In the genomic region with DNA sequence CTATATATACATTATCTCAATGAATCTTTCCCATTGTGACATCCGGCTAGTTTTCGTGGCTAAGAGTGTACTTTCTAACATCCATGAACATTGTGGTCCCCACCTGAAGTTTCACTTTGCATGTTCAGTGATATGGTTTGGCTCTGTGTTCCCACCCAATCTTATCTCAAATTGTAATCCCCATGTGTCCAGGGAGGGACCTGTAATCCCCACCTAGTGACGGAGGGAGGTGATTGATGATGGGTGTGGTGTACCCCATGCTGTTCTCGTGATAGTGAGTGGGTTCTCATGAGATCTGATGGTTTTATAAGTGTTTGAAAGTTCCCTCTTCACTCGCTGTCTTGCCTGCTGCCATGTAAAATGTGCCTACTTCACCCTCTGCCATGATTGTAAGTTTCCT, we compare ENCODE assay signal across 35 cellular contexts. TPM values are rescaled to one million over a fixed set of nuclear protein-coding genes. Genes with fewer than 3 reads are reported as not detected.
"Had no signal": no experiment of that assay in that cellular context is flagged by ENCODE, and none has a peak within 500 bp of the region (broad histone marks: within the 10 kb centered on the region; RNA-seq: fewer than 3 reads in every experiment).

No MANE protein-coding gene starts in this region.

- H3K36me3 ChIP-seq: brain microvascular endothelial cell had no signal

- H3K4me3 Mint-ChIP-seq: activated B cell treated with CpG ODN at 0.5 μM for 24 hours; activated CD4-positive, alpha-beta memory T cell treated with anti-CD3 and anti-CD28 coated beads for 36 hours; activated CD4-positive, alpha-beta T cell treated with anti-CD3 and anti-CD28 coated beads, Interleukin-2, amount 10 ng/mL, durations not matched to agents 24 days and 14 days; activated CD8-positive, alpha-beta T cell treated with anti-CD3 and anti-CD28 coated beads for 36 hours; activated naive CD4-positive, alpha-beta T cell treated with anti-CD3 and anti-CD28 coated beads for 36 hours; activated naive CD8-positive, alpha-beta T cell treated with anti-CD3 and anti-CD28 coated beads for 36 hours; activated T-cell treated with anti-CD3 and anti-CD28 coated beads, Interleukin-2, amount 50 U/mL, for 4 hours; activated T-cell treated with anti-CD3 and anti-CD28 coated beads, Interleukin-2, amount 50 U/mL, for 72 hours; activated T-helper 1 cell treated with anti-CD3 and anti-CD28 coated beads, Interleukin-12 subunit alpha, Interleukin-12 subunit beta, Interleukin-2, Interleukin-4 antibody, amounts not matched to agents 30 ng/mL and 10 ng/mL and 1 ng/mL, durations not matched to agents 14 hours and 24 hours and 36 hours; activated T-helper 17 cell treated with anti-CD3 and anti-CD28 coated beads, Interleukin-2, amount 50 U/mL, for 72 hours; T-helper 1 cell treated with Interleukin-12 subunit alpha and Interleukin-12 subunit beta and Interleukin-4 antibody, amounts not matched to agents 30 μg/mL and 1 μg/mL, for 36 hours; T-helper 2 cell treated with Interferon-gamma antibody and Interleukin-4, amounts not matched to agents 5 μg/mL and 100 μg/mL, for 36 hours had no signal

- H3K9me3 Mint-ChIP-seq: activated B cell treated with CpG ODN at 0.5 μM for 24 hours; activated CD4-positive, alpha-beta memory T cell treated with anti-CD3 and anti-CD28 coated beads for 36 hours; activated CD4-positive, alpha-beta T cell treated with anti-CD3 and anti-CD28 coated beads, Interleukin-2, amount 10 ng/mL, durations not matched to agents 24 days and 14 days; activated CD8-positive, alpha-beta T cell treated with anti-CD3 and anti-CD28 coated beads for 36 hours; activated naive CD4-positive, alpha-beta T cell treated with anti-CD3 and anti-CD28 coated beads for 36 hours; activated naive CD4-positive, alpha-beta T cell treated with anti-CD3 and anti-CD28 coated beads, Interleukin-2, amount 50 U/mL, for 72 hours; activated naive CD8-positive, alpha-beta T cell treated with anti-CD3 and anti-CD28 coated beads for 36 hours; activated T-cell treated with anti-CD3 and anti-CD28 coated beads, Interleukin-2, amount 50 U/mL, for 4 hours; activated T-cell treated with anti-CD3 and anti-CD28 coated beads, Interleukin-2, amount 50 U/mL, for 72 hours; activated T-helper 1 cell treated with anti-CD3 and anti-CD28 coated beads, Interleukin-12 subunit alpha, Interleukin-12 subunit beta, Interleukin-2, Interleukin-4 antibody, amounts not matched to agents 30 ng/mL and 10 ng/mL and 1 ng/mL, durations not matched to agents 14 hours and 24 hours and 36 hours; activated T-helper 17 cell treated with anti-CD3 and anti-CD28 coated beads, Interleukin-2, amount 50 U/mL, for 72 hours; T-helper 1 cell treated with Interleukin-12 subunit alpha and Interleukin-12 subunit beta and Interleukin-4 antibody, amounts not matched to agents 30 μg/mL and 1 μg/mL, for 36 hours; T-helper 2 cell treated with Interferon-gamma antibody and Interleukin-4, amounts not matched to agents 5 μg/mL and 100 μg/mL, for 36 hours had no signal

- DNase-seq: activated B cell treated with CpG ODN at 0.5 μM for 24 hours; activated CD4-positive, alpha-beta memory T cell treated with anti-CD3 and anti-CD28 coated beads for 36 hours; activated CD4-positive, alpha-beta T cell treated with anti-CD3 and anti-CD28 coated beads for 4 hours; activated CD4-positive, alpha-beta T cell treated with anti-CD3 and anti-CD28 coated beads, Interleukin-2, amount 10 ng/mL, durations not matched to agents 24 days and 14 days; activated CD4-positive, alpha-beta T cell treated with anti-CD3 and anti-CD28 coated beads, Interleukin-2, amount 50 U/mL, for 1 hour; activated CD4-positive, alpha-beta T cell treated with anti-CD3 and anti-CD28 coated beads, Interleukin-2, amount 50 U/mL, for 4 hours; activated CD4-positive, CD25-positive, alpha-beta regulatory T cell treated with anti-CD3 and anti-CD28 coated beads, Interleukin-2, amount 50 U/mL, for 72 hours; activated CD8-positive, alpha-beta memory T cell treated with anti-CD3 and anti-CD28 coated beads, Interleukin-2, amount 50 U/mL, for 4 hours; activated CD8-positive, alpha-beta T cell treated with anti-CD3 and anti-CD28 coated beads for 36 hours; activated effector memory CD4-positive, alpha-beta T cell treated with anti-CD3 and anti-CD28 coated beads, Interleukin-2, amount 50 U/mL, for 16 hours; activated gamma-delta T cell treated with Interleukin-2 at 50 U/mL for 16 hours; activated naive CD4-positive, alpha-beta T cell; activated naive CD4-positive, alpha-beta T cell treated with anti-CD3 and anti-CD28 coated beads for 36 hours; activated naive CD4-positive, alpha-beta T cell treated with anti-CD3 and anti-CD28 coated beads, Interleukin-2, amount 50 U/mL, for 16 hours; activated naive CD8-positive, alpha-beta T cell treated with anti-CD3 and anti-CD28 coated beads for 36 hours; activated T-cell treated with anti-CD3 and anti-CD28 coated beads for 4 hours; activated T-cell treated with anti-CD3 and anti-CD28 coated beads, Interleukin-2, amount 50 U/mL, for 1 hour; activated T-cell treated with anti-CD3 and anti-CD28 coated beads, Interleukin-2, amount 50 U/mL, for 4 hours; activated T-cell treated with anti-CD3 and anti-CD28 coated beads, Interleukin-2, amount 50 U/mL, for 72 hours; adrenal gland; amniotic stem cell; aorta; body of pancreas; brain microvascular endothelial cell; central memory CD4-positive, alpha-beta T cell; T-helper 2 cell; T-helper 9 cell had no signal

- H3K4me1 Mint-ChIP-seq: activated B cell treated with CpG ODN at 0.5 μM for 24 hours had no signal

- H3K27ac Mint-ChIP-seq: activated B cell treated with CpG ODN at 0.5 μM for 24 hours; activated CD4-positive, alpha-beta memory T cell treated with anti-CD3 and anti-CD28 coated beads for 36 hours; activated CD4-positive, alpha-beta T cell treated with anti-CD3 and anti-CD28 coated beads, Interleukin-2, amount 10 ng/mL, durations not matched to agents 24 days and 14 days; activated CD8-positive, alpha-beta T cell treated with anti-CD3 and anti-CD28 coated beads for 36 hours; activated naive CD4-positive, alpha-beta T cell treated with anti-CD3 and anti-CD28 coated beads for 36 hours; activated naive CD4-positive, alpha-beta T cell treated with anti-CD3 and anti-CD28 coated beads, Interleukin-2, amount 50 U/mL, for 72 hours; activated naive CD8-positive, alpha-beta T cell treated with anti-CD3 and anti-CD28 coated beads for 36 hours; activated T-cell treated with anti-CD3 and anti-CD28 coated beads, Interleukin-2, amount 50 U/mL, for 72 hours; activated T-helper 1 cell treated with anti-CD3 and anti-CD28 coated beads, Interleukin-12 subunit alpha, Interleukin-12 subunit beta, Interleukin-2, Interleukin-4 antibody, amounts not matched to agents 30 ng/mL and 10 ng/mL and 1 ng/mL, durations not matched to agents 14 hours and 24 hours and 36 hours; activated T-helper 17 cell treated with anti-CD3 and anti-CD28 coated beads, Interleukin-2, amount 50 U/mL, for 72 hours; T-helper 1 cell treated with Interleukin-12 subunit alpha and Interleukin-12 subunit beta and Interleukin-4 antibody, amounts not matched to agents 30 μg/mL and 1 μg/mL, for 36 hours; T-helper 2 cell treated with Interferon-gamma antibody and Interleukin-4, amounts not matched to agents 5 μg/mL and 100 μg/mL, for 36 hours had no signal

- H3K9me3 ChIP-seq: adrenal gland, body of pancreas, breast epithelium had no signal

- H3K27ac ChIP-seq: adrenal gland, body of pancreas, brain microvascular endothelial cell, breast epithelium, VCaP had no signal

- H3K27me3 Mint-ChIP-seq: activated B cell treated with CpG ODN at 0.5 μM for 24 hours; activated CD4-positive, alpha-beta memory T cell treated with anti-CD3 and anti-CD28 coated beads for 36 hours; activated CD4-positive, alpha-beta T cell treated with anti-CD3 and anti-CD28 coated beads, Interleukin-2, amount 10 ng/mL, durations not matched to agents 24 days and 14 days; activated CD8-positive, alpha-beta T cell treated with anti-CD3 and anti-CD28 coated beads for 36 hours; activated naive CD8-positive, alpha-beta T cell treated with anti-CD3 and anti-CD28 coated beads for 36 hours; activated T-helper 17 cell treated with anti-CD3 and anti-CD28 coated beads, Interleukin-2, amount 50 U/mL, for 72 hours had no signal

- H3K4me3 ChIP-seq: adrenal gland, body of pancreas, breast epithelium had no signal

- H3K4me1 ChIP-seq: adrenal gland, body of pancreas, breast epithelium had no signal

- ATAC-seq: activated CD8-positive, alpha-beta T cell treated with anti-CD3 and anti-CD28 coated beads for 36 hours; activated naive CD4-positive, alpha-beta T cell treated with anti-CD3 and anti-CD28 coated beads, Interleukin-2, amount 50 U/mL, for 72 hours; activated T-cell treated with anti-CD3 and anti-CD28 coated beads, Interleukin-2, amount 50 U/mL, for 4 hours; activated T-cell treated with anti-CD3 and anti-CD28 coated beads, Interleukin-2, amount 50 U/mL, for 72 hours; activated T-helper 17 cell treated with anti-CD3 and anti-CD28 coated beads, Interleukin-2, amount 50 U/mL, for 72 hours; body of pancreas had no signal

- H3K27me3 ChIP-seq: adrenal gland, body of pancreas, brain microvascular endothelial cell, breast epithelium had no signal

RNA-seq across cellular contexts. Expression of gene KIF4B, which starts 44.6 kb away (rescaled TPM):
- total RNA-seq: activated B cell treated with CpG ODN at 0.5 μM for 24 hours; activated CD4-positive, alpha-beta T cell treated with anti-CD3 and anti-CD28 coated beads, Interleukin-2, amount 10 ng/mL, durations not matched to agents 24 days and 14 days; activated naive CD8-positive, alpha-beta T cell treated with anti-CD3 and anti-CD28 coated beads for 36 hours; activated T-cell treated with anti-CD3 and anti-CD28 coated beads, Interleukin-2, amount 50 U/mL, for 4 hours; astrocyte; breast epithelium had no signal
